In the genomic region with DNA sequence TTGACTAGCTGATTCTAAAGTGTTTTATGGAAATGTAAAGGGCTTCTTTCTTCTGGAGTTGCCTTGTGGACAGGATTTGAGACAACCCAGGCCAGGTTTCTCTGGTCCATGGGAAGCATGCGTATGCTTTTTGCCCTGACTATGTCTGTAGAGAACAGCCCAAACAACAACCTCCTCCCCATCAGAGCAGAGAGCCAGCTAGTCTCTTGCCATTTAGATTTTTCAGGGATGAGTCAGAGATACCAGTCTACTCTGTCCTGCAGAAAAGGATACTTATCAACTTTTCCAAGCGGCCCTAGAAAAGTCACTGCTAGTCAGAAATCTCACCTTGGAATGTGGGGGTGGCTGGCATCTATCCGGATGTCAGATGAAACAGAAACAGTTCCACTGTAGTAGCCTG, we compare ENCODE assay signal across 3 cellular contexts. TPM values are rescaled to one million over a fixed set of nuclear protein-coding genes. Genes with fewer than 3 reads are reported as not detected.
"Had no signal": no experiment of that assay in that cellular context is flagged by ENCODE, and none has a peak within 500 bp of the region (broad histone marks: within the 10 kb centered on the region; RNA-seq: fewer than 3 reads in every experiment).

No MANE protein-coding gene starts in this region.

RNA-seq across cellular contexts. Expression of a gene that starts 11.6 kb away (rescaled TPM):
- total RNA-seq: M059J, PC-3 had no signal
- polyA plus RNA-seq: SK-N-SH had no signal
